In the genomic region with DNA sequence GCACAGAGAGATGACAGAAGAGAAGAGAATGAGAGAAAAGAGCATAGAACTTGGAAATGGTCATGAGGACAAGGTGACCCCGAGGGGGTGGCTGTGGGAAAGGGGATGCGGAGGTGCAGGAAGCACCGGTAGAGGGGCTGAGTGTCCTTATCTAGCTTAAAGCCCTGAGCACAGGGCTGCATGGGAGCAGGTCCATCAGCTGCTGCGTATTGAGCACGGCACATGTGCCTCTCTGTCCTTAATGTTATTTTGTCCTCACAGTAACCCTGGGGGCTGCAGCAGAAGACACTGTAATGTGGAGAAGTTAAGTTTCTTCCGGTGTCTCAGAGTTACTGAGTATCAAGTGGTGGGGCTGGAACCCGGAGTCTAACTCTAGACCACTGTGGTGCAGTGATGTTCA, we compare ENCODE assay signal across 24 cellular contexts.
"Had no signal": no experiment of that assay in that cellular context is flagged by ENCODE, and none has a peak within 500 bp of the region (broad histone marks: within the 10 kb centered on the region; RNA-seq: fewer than 3 reads in every experiment).

No MANE protein-coding gene starts in this region.

- DNase-seq: activated CD4-positive, alpha-beta T cell treated with anti-CD3 and anti-CD28 coated beads for 4 hours; activated CD8-positive, alpha-beta memory T cell treated with anti-CD3 and anti-CD28 coated beads, Interleukin-2, amount 50 U/mL, for 4 hours; activated CD8-positive, alpha-beta T cell treated with anti-CD3 and anti-CD28 coated beads for 36 hours; activated gamma-delta T cell treated with Interleukin-2 at 50 U/mL for 16 hours; activated T-cell treated with anti-CD3 and anti-CD28 coated beads, Interleukin-2, amount 50 U/mL, for 1 hour; body of pancreas; MG63; MV-4-11; NCI-H1092 treated with DMSO at 0.1 percent for 48 hours; NCI-H1417 treated with DMSO at 0.1 percent for 48 hours; NCI-H1694; NCI-H2029; NCI-H2107; NCI-H2171 treated with DMSO at 0.1 percent for 48 hours; NCI-H226; NCI-H510A; NCI-H526 treated with DMSO at 0.1 percent for 48 hours; NCI-H82; SIG-M5; T-cell; WERI-Rb-1 had no signal

- H3K27ac ChIP-seq: ascending aorta, body of pancreas, WERI-Rb-1 had no signal

- H3K4me3 ChIP-seq: ascending aorta, body of pancreas, MG63 had no signal

- H3K4me1 Mint-ChIP-seq: activated naive CD4-positive, alpha-beta T cell treated with anti-CD3 and anti-CD28 coated beads, Interleukin-2, amount 50 U/mL, for 24 hours; T-cell had no signal

- ATAC-seq: activated CD8-positive, alpha-beta T cell treated with anti-CD3 and anti-CD28 coated beads for 36 hours; body of pancreas; T-cell had no signal

- H3K27me3 Mint-ChIP-seq: activated CD8-positive, alpha-beta T cell treated with anti-CD3 and anti-CD28 coated beads for 36 hours; activated naive CD4-positive, alpha-beta T cell treated with anti-CD3 and anti-CD28 coated beads, Interleukin-2, amount 50 U/mL, for 24 hours; T-cell had no signal

- H3K9me3 Mint-ChIP-seq: activated CD8-positive, alpha-beta T cell treated with anti-CD3 and anti-CD28 coated beads for 36 hours; activated naive CD4-positive, alpha-beta T cell treated with anti-CD3 and anti-CD28 coated beads, Interleukin-2, amount 50 U/mL, for 24 hours; activated T-helper 2 cell treated with anti-CD3 and anti-CD28 coated beads, Interferon-gamma antibody, Interleukin-2, Interleukin-4, amounts not matched to agents 10 μg/mL and 5 μg/mL and 100 μg/mL, durations not matched to agents 14 hours and 24 hours and 36 hours; T-cell had no signal

- H3K4me3 Mint-ChIP-seq: activated CD8-positive, alpha-beta T cell treated with anti-CD3 and anti-CD28 coated beads for 36 hours; activated naive CD4-positive, alpha-beta T cell treated with anti-CD3 and anti-CD28 coated beads, Interleukin-2, amount 50 U/mL, for 24 hours; T-cell had no signal

- H3K27ac Mint-ChIP-seq: activated CD8-positive, alpha-beta T cell treated with anti-CD3 and anti-CD28 coated beads for 36 hours; activated naive CD4-positive, alpha-beta T cell treated with anti-CD3 and anti-CD28 coated beads, Interleukin-2, amount 50 U/mL, for 24 hours; T-cell had no signal
